Comparison of ENCODE assay signal across 23 cellular contexts in the genomic region with DNA sequence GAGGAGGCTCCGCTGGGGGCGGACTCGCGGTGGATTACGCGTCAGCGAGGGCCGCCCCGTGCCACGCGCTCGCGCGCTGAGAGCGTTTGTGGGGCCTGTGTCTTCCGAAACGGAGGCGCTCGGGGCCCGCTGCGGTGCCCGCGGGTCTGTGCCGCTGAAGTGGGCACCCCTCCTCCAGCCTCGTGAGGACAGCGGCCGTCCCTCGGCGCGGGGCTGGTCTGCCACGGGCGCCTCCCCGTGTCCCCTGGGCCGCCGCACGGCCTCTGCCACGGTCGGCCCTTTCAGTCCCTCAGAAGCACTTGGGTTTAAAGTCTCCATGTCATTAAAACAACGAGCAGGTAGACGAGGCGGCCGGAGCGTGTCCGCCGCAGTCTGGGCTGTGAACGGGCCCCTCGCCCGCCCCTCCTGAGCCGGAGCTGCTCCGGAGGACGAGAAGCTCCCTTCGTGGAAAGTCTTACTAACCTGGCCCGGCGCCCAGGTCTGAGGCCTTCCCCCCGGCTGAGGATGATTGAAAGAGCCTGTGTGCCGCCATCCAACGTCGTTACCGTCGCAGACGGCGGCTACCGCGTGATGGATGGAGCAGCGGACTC.
A peak's percentile ranks its signal among the peaks of the same experiment; 100 is the strongest.
DNase-seq lines count a peak whose midpoint lies in the region; ATAC-seq and TF ChIP-seq lines count a peak whose summit lies in the region.
"Had no signal": no experiment of that assay in that cellular context is flagged by ENCODE, and none has a peak within 500 bp of the region (broad histone marks: within the 10 kb centered on the region; RNA-seq: fewer than 3 reads in every experiment).

No MANE protein-coding gene starts in this region.

- peaks cover 92% of the 10 kb centered on the region for H3K4me1 ChIP-seq in BLaER1
- H3K4me1 ChIP-seq: neural progenitor cell had no signal

- peaks cover 5% of the 10 kb centered on the region for H3K9me3 ChIP-seq in BLaER1
- H3K9me3 ChIP-seq: gastroesophageal sphincter had no signal

- peaks cover 31 to 65% of the 10 kb centered on the region in 2 donors for H3K36me3 Mint-ChIP-seq in CD14-positive monocyte
- H3K36me3 Mint-ChIP-seq in activated T-helper 1 cell treated with anti-CD3 and anti-CD28 coated beads, Interleukin-12 subunit alpha, Interleukin-12 subunit beta, Interleukin-2, Interleukin-4 antibody, amounts not matched to agents 30 ng/mL and 10 ng/mL and 1 ng/mL, durations not matched to agents 14 hours and 24 hours and 36 hours (ENCODE audit: low read depth), result peaks cover 42% of the 10 kb centered on the region

- ATAC-seq in left colon (no peak), GM19395 (IDR thresholded peaks at IDR 0.05; ENCODE audit: unreplicated experiment) (no peak)
- ATAC-seq: activated T-helper 17 cell treated with anti-CD3 and anti-CD28 coated beads, Interleukin-2, amount 50 U/mL, for 72 hours; gastroesophageal sphincter had no signal

- H3K4me2 ChIP-seq in BLaER1, result no peak overlapping the region; the same call in 1 of the 2 replicates
- H3K4me2 ChIP-seq: neural progenitor cell, smooth muscle cell had no signal

- DNase-seq in CD14-positive monocyte (ENCODE audit: low spot score) (peak; percentile 4), left colon (peak; percentile 1 to 20), posterior vena cava (ENCODE audit: low spot score) (peak; percentile 76), NCI-H524 (lab: John Stamatoyannopoulos, UW) (no peak)
- no peak for DNase-seq in activated T-helper 1 cell treated with anti-CD3 and anti-CD28 coated beads, Interleukin-12 subunit alpha, Interleukin-12 subunit beta, Interleukin-2, Interleukin-4 antibody, amounts not matched to agents 30 ng/mL and 10 ng/mL and 1 ng/mL, durations not matched to agents 14 hours and 24 hours and 36 hours (ENCODE audit: low spot score)
- DNase-seq: activated CD4-positive, alpha-beta T cell treated with anti-CD3 and anti-CD28 coated beads, Interleukin-2, amount 50 U/mL, for 4 hours; cerebellar nuclear complex; KG1; mammary epithelial cell; MG63; NCI-H1417 treated with DMSO at 0.1 percent for 48 hours; NCI-H2081; NCI-H2227 treated with DMSO at 0.1 percent for 48 hours; NCI-H748 treated with DMSO at 0.1 percent for 48 hours; T-helper 1 cell had no signal

- intact Hi-C loops in CD14-positive monocyte (cut with micrococcal nuclease), result no loop called here
- intact Hi-C loops in left colon (cut with DNase I, micrococcal nuclease), result no loop called here
- intact Hi-C loops in posterior vena cava (cut with DNase I), result no loop called here
- intact Hi-C loops in activated T-helper 1 cell treated with anti-CD3 and anti-CD28 coated beads, Interleukin-12 subunit alpha, Interleukin-12 subunit beta, Interleukin-2, Interleukin-4 antibody, amounts not matched to agents 30 ng/mL and 10 ng/mL and 1 ng/mL, durations not matched to agents 14 hours and 24 hours and 36 hours (cut with micrococcal nuclease), result no loop called here

- H3K4me3 ChIP-seq in BLaER1, result no peak overlapping the region
- H3K4me3 ChIP-seq: dorsolateral prefrontal cortex, gastroesophageal sphincter, MG63, neural progenitor cell, smooth muscle cell had no signal

- no peak overlapping the region for H3K9ac ChIP-seq in BLaER1
- H3K9ac ChIP-seq: neural progenitor cell had no signal

- H4K20me1 ChIP-seq in BLaER1, result 0 out of 2 replicates have a peak, but pooled peaks cover 5% of the 10 kb centered on the region

- no peak overlapping the region for H3K4me3 Mint-ChIP-seq in CD14-positive monocyte
- no peak overlapping the region for H3K4me3 Mint-ChIP-seq in activated T-helper 1 cell treated with anti-CD3 and anti-CD28 coated beads, Interleukin-12 subunit alpha, Interleukin-12 subunit beta, Interleukin-2, Interleukin-4 antibody, amounts not matched to agents 30 ng/mL and 10 ng/mL and 1 ng/mL, durations not matched to agents 14 hours and 24 hours and 36 hours
- H3K4me3 Mint-ChIP-seq: activated T-helper 17 cell treated with anti-CD3 and anti-CD28 coated beads, Interleukin-2, amount 50 U/mL, for 72 hours; CD4-positive, alpha-beta T cell; neural progenitor cell had no signal

- H3K4me1 Mint-ChIP-seq in CD14-positive monocyte, result no peaks in the 10 kb centered on the region
- H3K4me1 Mint-ChIP-seq in activated T-helper 1 cell treated with anti-CD3 and anti-CD28 coated beads, Interleukin-12 subunit alpha, Interleukin-12 subunit beta, Interleukin-2, Interleukin-4 antibody, amounts not matched to agents 30 ng/mL and 10 ng/mL and 1 ng/mL, durations not matched to agents 14 hours and 24 hours and 36 hours (ENCODE audit: low read depth), result peaks cover 5% of the 10 kb centered on the region
- H3K4me1 Mint-ChIP-seq: activated T-helper 17 cell treated with anti-CD3 and anti-CD28 coated beads, Interleukin-2, amount 50 U/mL, for 72 hours had no signal

- H3K9me3 Mint-ChIP-seq in CD14-positive monocyte, result peaks cover 42 to 75% (median 62%) of the 10 kb centered on the region in 7 donors
- peaks cover 28% of the 10 kb centered on the region for H3K9me3 Mint-ChIP-seq in activated T-helper 1 cell treated with anti-CD3 and anti-CD28 coated beads, Interleukin-12 subunit alpha, Interleukin-12 subunit beta, Interleukin-2, Interleukin-4 antibody, amounts not matched to agents 30 ng/mL and 10 ng/mL and 1 ng/mL, durations not matched to agents 14 hours and 24 hours and 36 hours
- H3K9me3 Mint-ChIP-seq: CD4-positive, alpha-beta T cell had no signal

- H3K36me3 ChIP-seq in BLaER1, result peaks cover 42% of the 10 kb centered on the region
- H3K36me3 ChIP-seq: MG63, neural progenitor cell had no signal

- peaks cover 0 to 2% (median 1%) of the 10 kb centered on the region in 3 donors for H3K27me3 Mint-ChIP-seq in CD14-positive monocyte (ENCODE audit: low read depth in 3 of 3)
- H3K27me3 Mint-ChIP-seq in activated T-helper 1 cell treated with anti-CD3 and anti-CD28 coated beads, Interleukin-12 subunit alpha, Interleukin-12 subunit beta, Interleukin-2, Interleukin-4 antibody, amounts not matched to agents 30 ng/mL and 10 ng/mL and 1 ng/mL, durations not matched to agents 14 hours and 24 hours and 36 hours (ENCODE audit: insufficient read depth), result no peaks in the 10 kb centered on the region
- H3K27me3 Mint-ChIP-seq: activated T-helper 17 cell treated with anti-CD3 and anti-CD28 coated beads, Interleukin-2, amount 50 U/mL, for 72 hours; CD4-positive, alpha-beta T cell had no signal

- H3K27ac ChIP-seq in BLaER1, result peak overlapping the region; percentile 22; the same call in 1 of the 2 replicates
- H3K27ac ChIP-seq: dorsolateral prefrontal cortex, gastroesophageal sphincter, neural progenitor cell had no signal

- TF ChIP-seq CTCF in CD14-positive monocyte (IDR thresholded peaks at IDR 0.05), result no peak

- H3K27ac Mint-ChIP-seq in CD14-positive monocyte, result no peak overlapping the region
- H3K27ac Mint-ChIP-seq in activated T-helper 1 cell treated with anti-CD3 and anti-CD28 coated beads, Interleukin-12 subunit alpha, Interleukin-12 subunit beta, Interleukin-2, Interleukin-4 antibody, amounts not matched to agents 30 ng/mL and 10 ng/mL and 1 ng/mL, durations not matched to agents 14 hours and 24 hours and 36 hours, result no peak overlapping the region
- H3K27ac Mint-ChIP-seq: activated T-helper 17 cell treated with anti-CD3 and anti-CD28 coated beads, Interleukin-2, amount 50 U/mL, for 72 hours; CD4-positive, alpha-beta T cell; neural progenitor cell had no signal

- H3K27me3 ChIP-seq in BLaER1, result no peaks in the 10 kb centered on the region
- H3K27me3 ChIP-seq: gastroesophageal sphincter, MG63, neural progenitor cell had no signal

Comparison
In these comparisons a context has a peak if more than half of its experiments do, and no peak if none do; other contexts are left out.
1. DNase-seq: peak in CD14-positive monocyte (single experiment), left colon (2 of 2) and posterior vena cava (single experiment); none in NCI-H524 (0 of 2) and activated T-helper 1 cell treated with anti-CD3 and anti-CD28 coated beads, Interleukin-12 subunit alpha, Interleukin-12 subunit beta, Interleukin-2, Interleukin-4 antibody, amounts not matched to agents 30 ng/mL and 10 ng/mL and 1 ng/mL, durations not matched to agents 14 hours and 24 hours and 36 hours (single experiment).